ENCODE assay signal across 8 cellular contexts in the genomic region with DNA sequence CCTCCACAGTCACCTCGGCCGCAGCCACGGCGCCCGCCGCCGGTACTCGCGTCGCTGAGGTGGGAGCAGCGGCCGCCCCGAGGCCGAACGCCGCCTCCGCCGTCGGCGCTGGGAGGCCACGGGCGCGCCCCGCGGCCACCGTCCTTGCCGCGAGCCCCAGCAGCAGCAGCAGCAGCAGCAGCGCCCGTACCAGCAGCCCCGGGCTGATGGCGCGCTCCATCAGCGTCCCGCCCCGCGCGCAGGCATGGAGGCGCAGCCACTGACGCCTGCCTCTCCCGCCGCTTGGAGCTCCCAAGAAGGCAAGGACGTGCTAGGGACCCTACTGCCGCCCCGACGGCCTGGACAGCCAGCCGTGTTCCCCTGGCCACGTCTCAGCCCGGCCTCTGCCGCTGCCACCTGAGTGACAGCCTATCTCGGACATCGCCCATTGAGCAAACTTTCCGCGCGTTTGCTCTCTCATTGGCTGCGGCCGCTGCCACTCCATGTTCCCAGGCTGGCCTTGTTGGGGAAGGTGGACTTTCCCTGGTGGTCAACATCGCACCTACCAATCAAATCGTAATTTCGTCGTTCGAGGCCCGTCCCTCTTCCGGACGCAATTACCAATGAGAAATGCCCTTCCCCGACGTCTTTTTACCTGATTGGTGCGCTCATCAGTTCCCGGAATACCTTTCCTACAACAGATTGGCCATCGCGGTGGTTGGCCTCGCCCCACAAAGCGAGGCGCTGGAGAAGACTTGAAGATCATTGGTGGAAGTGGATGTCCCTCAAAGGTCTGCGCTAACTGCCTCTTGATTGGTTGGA. TPM values are rescaled to one million over a fixed set of nuclear protein-coding genes. Genes with fewer than 3 reads are reported as not detected.
DNase-seq lines count a peak whose midpoint lies in the region; ATAC-seq, FAIRE-seq and TF ChIP-seq lines count a peak whose summit lies in the region.

A gene (minus strand): TSS at position 410 of the 801 bp plus-strand sequence. CDS start 190 bp downstream, at position 220.

- peaks cover 7 to 15% (median 13%) of the 10 kb centered on the region in 3 donors for H3K4me1 Mint-ChIP-seq in T-cell

- no peak within 1 kb of the TSS for H2BK12ac ChIP-seq in trophoblast cell (ENCODE audit: low read length)

- CTCF ChIA-PET in T-cell (lab: Charles Lee) = interaction anchor here in 1 of 2 donors (1.1 to 1.3 kb wide), 3 partner anchors 45 to 68 kb away, joined by 3 to 6 read pairs (median 5); no protein-coding TSS in a partner anchor

- no peaks in the 10 kb centered on the region for H3K9me3 Mint-ChIP-seq in T-cell

- H3K27ac ChIP-seq in adipose tissue (ENCODE audit: low read depth, low read length) (peak within 1 kb of the TSS; percentile 93), trophoblast cell (ENCODE audit: low read depth, low read length) (peak within 1 kb of the TSS; percentile 93), transverse colon (peak within 1 kb of the TSS; percentile 98 to 99 (median 98))

- H3K14ac ChIP-seq in trophoblast cell (ENCODE audit: low read length) = peak within 1 kb of the TSS; percentile 84

- peak within 1 kb of the TSS; percentile 92 for H4K8ac ChIP-seq in trophoblast cell (ENCODE audit: low read depth, low read length)

- peak within 1 kb of the TSS; percentile 87 for H4K91ac ChIP-seq in trophoblast cell (ENCODE audit: low read depth, low read length)

- peak within 1 kb of the TSS; percentile 19 for H2AK5ac ChIP-seq in trophoblast cell (ENCODE audit: low read length)

- 0 to 1% (median 1%) methylated on average over 59 to 75 of the region's 75 CpGs for WGBS in adipose tissue, 3 donors
- no CpG with 5 or more reads among the region's 75 CpGs for WGBS in trophoblast cell (ENCODE audit: extremely low coverage, insufficient coverage, insufficient read length)
- 1% methylated on average over 73 of the region's 75 CpGs; no CpG with 5 or more reads in 1 of the 2 donors for WGBS in transverse colon (ENCODE audit: low coverage in 1 of 2), 2 donors

- DNase-seq in GM12891 (ENCODE audit: insufficient read length, low spot score) (peak; percentile 80), NCI-H1436 treated with DMSO at 0.1 percent for 48 hours (lab: John Stamatoyannopoulos, UW) (peak; percentile 99), T-cell (peak; percentile 88 to 99 (median 95)), cardiac septum (ENCODE audit: low spot score) (peak; percentile 100), trophoblast cell (peak; percentile 99 to 100), transverse colon (peak; percentile 98)

- peak within 1 kb of the TSS; percentile 84 to 93 for H3K27ac Mint-ChIP-seq in T-cell

- H3K27me3 ChIP-seq in trophoblast cell (ENCODE audit: insufficient read depth, low read length) (no peaks in the 10 kb centered on the region), transverse colon (no peaks in the 10 kb centered on the region)

- peak; percentile 79 for TF ChIP-seq POLR2A in GM12891 (IDR thresholded peaks at IDR 0.05; ENCODE audit: low read depth, low read length)
- TF ChIP-seq POLR2A in transverse colon (IDR thresholded peaks at IDR 0.05) = peak; percentile 98

- peaks cover 3 to 7% of the 10 kb centered on the region in 2 experiments for H3K4me1 ChIP-seq in trophoblast cell (ENCODE audit: control insufficient read depth in 1 of 2, insufficient read depth in 2 of 2, low read length in 2 of 2)
- peaks cover 10 to 39% (median 22%) of the 10 kb centered on the region in 4 donors for H3K4me1 ChIP-seq in transverse colon

- H2AFZ ChIP-seq in trophoblast cell (ENCODE audit: insufficient read depth, low read length, poor library complexity) = peak within 1 kb of the TSS; percentile 72

- TF ChIP-seq CTCF in transverse colon (IDR thresholded peaks at IDR 0.05) = peak in 3 of 5 experiments; percentile 7 to 59 (median 23)

- H3K18ac ChIP-seq in trophoblast cell (ENCODE audit: low read length) = peak within 1 kb of the TSS; percentile 76

- TF ChIP-seq EP300 in transverse colon (IDR thresholded peaks at IDR 0.05; ENCODE audit: low read depth) = no peak

- POLR2A ChIA-PET in T-cell (lab: Charles Lee) = interaction anchor here in 1 of 2 donors (0.6 to 1.0 kb wide), 4 partner anchors 7 to 66 kb away, joined by 3 to 5 read pairs (median 4); no protein-coding TSS in a partner anchor

- H3K4me3 Mint-ChIP-seq in T-cell = peak within 1 kb of the TSS in 2 of 3 donors; percentile 93

- peak within 1 kb of the TSS; percentile 61 for H4K12ac ChIP-seq in trophoblast cell (ENCODE audit: low read depth, low read length)

- H3K4ac ChIP-seq in trophoblast cell (ENCODE audit: low read depth, low read length) = peak within 1 kb of the TSS; percentile 88

- peak; percentile 99 for FAIRE-seq in GM12891 (lab: Jason Lieb, UNC)

- peaks cover 16% of the 10 kb centered on the region for H3K79me2 ChIP-seq in trophoblast cell (ENCODE audit: control insufficient read depth, insufficient read depth, low read length, poor library complexity)

- peak within 1 kb of the TSS; percentile 84 for H2BK5ac ChIP-seq in trophoblast cell (ENCODE audit: low read depth, low read length, poor library complexity)

- peak within 1 kb of the TSS; percentile 98 for H3K4me2 ChIP-seq in trophoblast cell (ENCODE audit: low read length)

- no peaks in the 10 kb centered on the region for H3K36me3 ChIP-seq in trophoblast cell (ENCODE audit: control insufficient read depth in 1 of 2, insufficient read depth in 2 of 2, low read length in 2 of 2)
- H3K36me3 ChIP-seq in transverse colon = no peaks in the 10 kb centered on the region

- H3K4me3 ChIP-seq in trophoblast cell (ENCODE audit: low read depth, low read length) = peak within 1 kb of the TSS; percentile 96
- H3K4me3 ChIP-seq in transverse colon = peak within 1 kb of the TSS; percentile 93 to 96 (median 93)

- no peaks in the 10 kb centered on the region for H3K27me3 Mint-ChIP-seq in T-cell

- intact Hi-C loops in cardiac septum (cut with DNase I) = loop anchor here (1.0 to 5.0 kb wide), 3 partner anchors 26 to 35 kb away; no protein-coding TSS in a partner anchor
- intact Hi-C loops in transverse colon (cut with DNase I; ENCODE audit: low total_unique reads) = no loop called here

- H2BK120ac ChIP-seq in trophoblast cell (ENCODE audit: insufficient read depth, low read length, poor library complexity) = peak within 1 kb of the TSS; percentile 78

- H3K23ac ChIP-seq in trophoblast cell (ENCODE audit: low read length) = no peak within 1 kb of the TSS

- H3K36me3 Mint-ChIP-seq in T-cell = no peaks in the 10 kb centered on the region

- H3K9me3 ChIP-seq in trophoblast cell (ENCODE audit: insufficient read depth, low read depth, low read length) (no peaks in the 10 kb centered on the region), transverse colon (no peaks in the 10 kb centered on the region)

- in situ Hi-C loops in transverse colon (cut with MboI; ENCODE audit: low pct_ligation_motif_present in 1 of 4, low pct_unique_long_range_greater_than_20kb in 1 of 4, low sequenced_read_pairs in 3 of 4) = no loop called here

- H3K79me1 ChIP-seq in trophoblast cell (ENCODE audit: low read length) = peaks cover 16% of the 10 kb centered on the region

- peak within 1 kb of the TSS; percentile 91 for H3K9ac ChIP-seq in trophoblast cell (ENCODE audit: low read length)

- ATAC-seq in HG02840 (IDR thresholded peaks at IDR 0.05; ENCODE audit: low FRiP score, unreplicated experiment) = peak; percentile 90
- ATAC-seq in T-cell (replicated peaks in 1 of 4) = peak; percentile 86 to 90 (median 87)

TF ChIP-seq in GM12891, 5 proteins besides CTCF, POLR2A, EP300 and RAD21:
- TF ChIP-seq POLR2AphosphoS5 (IDR thresholded peaks at IDR 0.05; ENCODE audit: low read depth, low read length) (peak; percentile 74; the same call in 1 of the 2 replicates), SPI1 (IDR thresholded peaks at IDR 0.05; ENCODE audit: low read depth, low read length) (no peak), TAF1 (IDR thresholded peaks at IDR 0.05; ENCODE audit: low read depth, low read length) (peak; percentile 92), POU2F2 (IDR thresholded peaks at IDR 0.05; ENCODE audit: low read depth, low read length) (peak; percentile 60; the same call in 1 of the 2 replicates), PAX5 (IDR thresholded peaks at IDR 0.05; ENCODE audit: insufficient read depth, low read length, severe bottlenecking) (no peak)

RNA-seq across cellular contexts. Expression of the gene that starts here (rescaled TPM):
- 16.4 TPM for polyA plus RNA-seq in GM12891 (2012; ENCODE audit: low read depth, missing spikeins)
- total RNA-seq in T-cell = 10 to 100 TPM; 20.3 to 33.8 (median 25.6) TPM
- 10 to 100 TPM in 1 of 3 donors, 1 to 10 TPM in 2; 6.1 to 19.8 (median 9.4) TPM for polyA plus RNA-seq in adipose tissue
- 20.7 TPM for total RNA-seq in cardiac septum
- polyA plus RNA-seq in trophoblast cell (2013) = 32.3 and 33.9 TPM in 2 replicates
- total RNA-seq in transverse colon = 10 to 100 TPM; 19.5 to 44.8 (median 32.9) TPM

Comparison
In these comparisons a context has a peak if more than half of its experiments do, and no peak if none do; other contexts are left out.
1. Peak in every context shown above with its lines: DNase-seq, ATAC-seq, H3K4me3 ChIP-seq and H3K27ac ChIP-seq.